In genomic region chr6:103255132-103255531, GRCh38 we compare ENCODE assay signal across 9 cellular contexts.
"Had no signal": no experiment of that assay in that cellular context is flagged by ENCODE, and none has a peak within 500 bp of the region (broad histone marks: within the 10 kb centered on the region; RNA-seq: fewer than 3 reads in every experiment).

No MANE protein-coding gene starts in this region.

- H3K36me3 ChIP-seq: HAP-1 had no signal

- DNase-seq: GM23248, GOT3, H7, H9, HCEC 1CT, HFFc6 had no signal

- H3K9ac ChIP-seq: GM23248 had no signal

- ATAC-seq: GM23338, HCT116 had no signal

- H3K4me2 ChIP-seq: GM23338 had no signal

- H2AFZ ChIP-seq: GM23248, GM23338 had no signal

- H3K27ac Mint-ChIP-seq: GM23338, H9, HFFc6 had no signal

- H3K4me1 Mint-ChIP-seq: GM23338, H9 had no signal

- H3K9me3 ChIP-seq: HAP-1 had no signal

- H3K27ac ChIP-seq: GM23248 had no signal

- H3K4me3 Mint-ChIP-seq: GM23338, H9, HFFc6 had no signal

- H3K4me1 ChIP-seq: HAP-1 had no signal

- H3K4me3 ChIP-seq: GM23248, GM23338, HAP-1 had no signal
